1 cellular context compared by ENCODE assay signal in genomic region chr19:48784527-48784926, GRCh38.
TF ChIP-seq lines count a peak whose summit lies in the region.

No MANE protein-coding gene starts in this region.

TF ChIP-seq in GM12878, 131 proteins besides CTCF, POLR2A, EP300 and RAD21:
- TF ChIP-seq NFIC (IDR thresholded peaks at IDR 0.05; ENCODE audit: low read depth, low read length), result no peak
- TF ChIP-seq PKNOX1 (IDR thresholded peaks at IDR 0.05), result no peak
- TF ChIP-seq SMARCA5 (IDR thresholded peaks at IDR 0.05), result no peak
- no peak for TF ChIP-seq EGR1 (IDR thresholded peaks at IDR 0.05; ENCODE audit: borderline replicate concordance in 1 of 2, low read depth in 2 of 2, low read length in 2 of 2)
- TF ChIP-seq TAF1 (IDR thresholded peaks at IDR 0.05; ENCODE audit: borderline replicate concordance, low read depth, low read length), result no peak
- no peak for TF ChIP-seq RB1 (IDR thresholded peaks at IDR 0.05; ENCODE audit: borderline replicate concordance)
- no peak for TF ChIP-seq USF2 (IDR thresholded peaks at IDR 0.05; ENCODE audit: borderline replicate concordance, low read depth, low read length)
- no peak for TF ChIP-seq ASH2L (IDR thresholded peaks at IDR 0.05; ENCODE audit: borderline replicate concordance, low read depth)
- no peak for TF ChIP-seq ATF7 (IDR thresholded peaks at IDR 0.05; ENCODE audit: low read depth)
- no peak for TF ChIP-seq HDAC6 (IDR thresholded peaks at IDR 0.05; ENCODE audit: unreplicated experiment)
- no peak for TF ChIP-seq MEF2A (IDR thresholded peaks at IDR 0.05; ENCODE audit: insufficient read depth, low read depth, low read length)
- TF ChIP-seq ELK1 (IDR thresholded peaks at IDR 0.05; ENCODE audit: low read depth, low read length), result no peak
- no peak for TF ChIP-seq SMAD5 (IDR thresholded peaks at IDR 0.05; ENCODE audit: low read depth)
- no peak for TF ChIP-seq IRF3 (IDR thresholded peaks at IDR 0.05)
- no peak for TF ChIP-seq ZNF687 (IDR thresholded peaks at IDR 0.05)
- no peak for TF ChIP-seq JUNB (IDR thresholded peaks at IDR 0.05)
- no peak for TF ChIP-seq HCFC1 (IDR thresholded peaks at IDR 0.05; ENCODE audit: low read length)
- TF ChIP-seq ATF2 (IDR thresholded peaks at IDR 0.05; ENCODE audit: low read length), result no peak
